Comparison of ENCODE assay signal across 14 cellular contexts in genomic region chr9:125121156-125121555, GRCh38. TPM values are rescaled to one million over a fixed set of nuclear protein-coding genes. Genes with fewer than 3 reads are reported as not detected.
DNase-seq lines count a peak whose midpoint lies in the region; ATAC-seq and TF ChIP-seq lines count a peak whose summit lies in the region.
"Had no signal": no experiment of that assay in that cellular context is flagged by ENCODE, and none has a peak within 500 bp of the region (broad histone marks: within the 10 kb centered on the region; RNA-seq: fewer than 3 reads in every experiment).

No MANE protein-coding gene starts in this region.

- peaks cover 3% of the 10 kb centered on the region for H3K36me3 Mint-ChIP-seq in activated naive CD4-positive, alpha-beta T cell treated with anti-CD3 and anti-CD28 coated beads, Interleukin-2, amount 50 U/mL, for 24 hours
- peaks cover 9% of the 10 kb centered on the region for H3K36me3 Mint-ChIP-seq in endothelial cell (ENCODE audit: low read depth, unreplicated experiment)

- peak overlapping the region; percentile 8 for H3K27ac Mint-ChIP-seq in activated naive CD4-positive, alpha-beta T cell treated with anti-CD3 and anti-CD28 coated beads, Interleukin-2, amount 50 U/mL, for 24 hours
- H3K27ac Mint-ChIP-seq in endothelial cell (ENCODE audit: unreplicated experiment), result peak overlapping the region; percentile 42

- H3K27me3 Mint-ChIP-seq in activated naive CD4-positive, alpha-beta T cell treated with anti-CD3 and anti-CD28 coated beads, Interleukin-2, amount 50 U/mL, for 24 hours, result no peaks in the 10 kb centered on the region
- H3K27me3 Mint-ChIP-seq in endothelial cell (ENCODE audit: unreplicated experiment), result no peaks in the 10 kb centered on the region

- H3K9me3 Mint-ChIP-seq in activated naive CD4-positive, alpha-beta T cell treated with anti-CD3 and anti-CD28 coated beads, Interleukin-2, amount 50 U/mL, for 24 hours, result no peaks in the 10 kb centered on the region
- no peaks in the 10 kb centered on the region for H3K9me3 Mint-ChIP-seq in endothelial cell (ENCODE audit: unreplicated experiment)

- TF ChIP-seq CTCF in endothelial cell (IDR thresholded peaks at IDR 0.05; ENCODE audit: unreplicated experiment) (no peak), GM20000 (IDR thresholded peaks at IDR 0.05; ENCODE audit: extremely low read depth, missing control alignments) (no peak)

- intact Hi-C loops in posterior vena cava (cut with DNase I), result no loop called here

- no peak for DNase-seq in activated naive CD4-positive, alpha-beta T cell treated with anti-CD3 and anti-CD28 coated beads, Interleukin-2, amount 50 U/mL, for 16 hours
- DNase-seq in NCI-H2196 treated with DMSO at 0.1 percent for 48 hours (lab: John Stamatoyannopoulos, UW; ENCODE audit: unreplicated experiment), result peak; percentile 23
- no peak for DNase-seq in endothelial cell (ENCODE audit: low spot score)
- no peak for DNase-seq in posterior vena cava (ENCODE audit: low spot score)
- DNase-seq in GM20000 (ENCODE audit: low spot score), result no peak
- no peak for DNase-seq in activated CD4-positive, alpha-beta T cell treated with anti-CD3 and anti-CD28 coated beads for 1 hour
- DNase-seq: activated gamma-delta T cell, DMS 273 treated with DMSO at 0.1 percent for 48 hours, NCI-H2171 treated with DMSO at 0.1 percent for 48 hours, PC-9, tibial artery had no signal

- peak overlapping the region; percentile 51 for H3K4me3 Mint-ChIP-seq in activated naive CD4-positive, alpha-beta T cell treated with anti-CD3 and anti-CD28 coated beads, Interleukin-2, amount 50 U/mL, for 24 hours
- H3K4me3 Mint-ChIP-seq in endothelial cell (ENCODE audit: unreplicated experiment), result no peak overlapping the region

- no peak for ATAC-seq in HG03025 (IDR thresholded peaks at IDR 0.05; ENCODE audit: low FRiP score, unreplicated experiment)
- ATAC-seq: HCT116 had no signal

- H3K4me1 Mint-ChIP-seq in activated naive CD4-positive, alpha-beta T cell treated with anti-CD3 and anti-CD28 coated beads, Interleukin-2, amount 50 U/mL, for 24 hours, result peaks cover 61% of the 10 kb centered on the region
- peaks cover 2% of the 10 kb centered on the region for H3K4me1 Mint-ChIP-seq in endothelial cell (ENCODE audit: unreplicated experiment)

RNA-seq across cellular contexts. Expression of gene SCAI, which starts 22.2 kb away (rescaled TPM):
- total RNA-seq in endothelial cell (ENCODE audit: unreplicated experiment) (12.3 TPM), posterior vena cava (1 to 10 TPM; 6.1 to 8.2 TPM)
